In the genomic region with DNA sequence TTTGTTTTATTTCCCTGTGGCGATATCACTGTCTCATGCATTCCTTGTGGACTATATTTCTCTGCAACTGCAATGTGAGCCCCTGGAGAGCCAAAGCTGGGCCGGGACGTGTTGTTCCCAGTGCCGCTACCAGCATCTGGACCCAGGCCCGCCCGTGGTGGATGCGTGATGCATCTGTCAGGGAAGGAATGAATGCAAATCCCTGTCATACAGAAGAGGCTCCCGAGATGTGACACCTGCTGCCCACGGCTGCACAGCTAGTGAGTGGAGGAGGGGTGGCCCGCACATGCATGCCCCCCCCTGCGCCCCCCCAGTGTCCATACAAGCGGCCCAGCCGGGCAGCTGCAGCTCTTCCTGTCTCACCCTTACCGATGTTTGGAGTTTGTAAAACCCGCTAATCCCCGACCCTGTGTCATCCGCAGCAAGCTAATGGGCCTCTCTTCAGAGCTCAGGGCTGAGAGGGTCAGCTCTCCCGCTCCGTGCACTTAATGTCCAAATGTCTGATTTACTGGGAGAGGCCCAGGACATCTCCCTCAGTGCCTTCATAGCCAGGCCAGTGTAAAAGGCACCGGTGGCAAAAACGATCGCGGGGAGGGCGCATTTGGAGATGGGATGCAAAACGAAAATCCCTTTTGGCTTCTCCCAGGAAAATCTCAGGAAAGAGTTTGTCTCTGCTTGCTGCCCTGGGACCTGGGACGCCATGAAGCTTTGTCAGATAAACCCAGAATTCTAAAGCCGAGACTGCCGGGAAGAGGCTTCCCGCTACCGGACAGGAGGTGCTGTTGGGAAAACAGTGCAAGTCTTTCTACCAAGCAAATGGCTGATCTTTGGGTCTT, we compare ENCODE assay signal across 15 cellular contexts.
DNase-seq lines count a peak whose midpoint lies in the region; ATAC-seq, FAIRE-seq and TF ChIP-seq lines count a peak whose summit lies in the region.
"Had no signal": no experiment of that assay in that cellular context is flagged by ENCODE, and none has a peak within 500 bp of the region (broad histone marks: within the 10 kb centered on the region; RNA-seq: fewer than 3 reads in every experiment).

No MANE protein-coding gene starts in this region.

- H4K20me1 ChIP-seq in astrocyte (ENCODE audit: insufficient read depth, low read length) (no peaks in the 10 kb centered on the region), neural progenitor cell (ENCODE audit: low read depth) (no peaks in the 10 kb centered on the region)
- H4K20me1 ChIP-seq: BLaER1 had no signal

- H3K9ac ChIP-seq in astrocyte (ENCODE audit: low read length) = no peak overlapping the region
- no peak overlapping the region for H3K9ac ChIP-seq in neural progenitor cell
- H3K9ac ChIP-seq: BLaER1, SK-N-SH had no signal

- ATAC-seq in heart left ventricle (peak in 2 of 4 donors; percentile 11 to 25), upper lobe of right lung (peak; percentile 42), GM19463 (IDR thresholded peaks at IDR 0.05; ENCODE audit: unreplicated experiment) (no peak), omental fat pad (ENCODE audit: low FRiP score) (no peak)
- ATAC-seq: left lobe of liver had no signal

- H3K79me2 ChIP-seq in astrocyte (ENCODE audit: insufficient read depth, low read length) (no peaks in the 10 kb centered on the region), neural progenitor cell (ENCODE audit: low read depth) (no peaks in the 10 kb centered on the region)

- H2AFZ ChIP-seq in astrocyte (ENCODE audit: low read depth, low read length) (no peak overlapping the region), neural progenitor cell (replicated peaks) (peak overlapping the region; percentile 79)

- H3K4me2 ChIP-seq in astrocyte (ENCODE audit: low read length) (peak overlapping the region; percentile 22), neural progenitor cell (peak overlapping the region; percentile 59)
- H3K4me2 ChIP-seq: BLaER1, SK-N-SH had no signal

- no peak overlapping the region for H3K4me3 ChIP-seq in astrocyte (ENCODE audit: insufficient read depth, low read depth, low read length)
- no peak overlapping the region for H3K4me3 ChIP-seq in heart left ventricle
- H3K4me3 ChIP-seq in neural progenitor cell = no peak overlapping the region
- H3K4me3 ChIP-seq in upper lobe of right lung = no peak overlapping the region
- H3K4me3 ChIP-seq: BLaER1, dorsolateral prefrontal cortex had no signal

- DNase-seq in astrocyte (ENCODE audit: low read depth) = no peak
- DNase-seq in heart left ventricle = peak in 3 of 5 donors; percentile 46 to 71 (median 71)
- DNase-seq in neural progenitor cell (ENCODE audit: low spot score) = peak; percentile 54
- peak; percentile 69 for DNase-seq in upper lobe of right lung
- no peak for DNase-seq in cerebellum (ENCODE audit: low spot score)
- DNase-seq in omental fat pad (ENCODE audit: low spot score) = no peak
- DNase-seq: activated naive CD4-positive, alpha-beta T cell treated with anti-CD3 and anti-CD28 coated beads, Interleukin-2, amount 10 ng/mL, durations not matched to agents 7 days and 5 days; activated T-cell treated with anti-CD3 and anti-CD28 coated beads for 4 hours; brain microvascular endothelial cell; dorsolateral prefrontal cortex; NCI-H2029; SK-N-SH had no signal

- no peak for TF ChIP-seq CTCF in astrocyte (IDR thresholded peaks at IDR 0.05; ENCODE audit: insufficient read depth, low read depth, low read length)
- no peak for TF ChIP-seq CTCF in heart left ventricle (IDR thresholded peaks at IDR 0.05)
- no peak for TF ChIP-seq CTCF in neural progenitor cell (IDR thresholded peaks at IDR 0.05)
- TF ChIP-seq CTCF in upper lobe of right lung (IDR thresholded peaks at IDR 0.05) = no peak
- no peak for TF ChIP-seq CTCF in omental fat pad (IDR thresholded peaks at IDR 0.05)

- no peak overlapping the region for H3K27ac Mint-ChIP-seq in astrocyte (ENCODE audit: unreplicated experiment)
- peak overlapping the region; percentile 50 for H3K27ac Mint-ChIP-seq in neural progenitor cell
- H3K27ac Mint-ChIP-seq: activated naive CD4-positive, alpha-beta T cell treated with anti-CD3 and anti-CD28 coated beads, Interleukin-2, amount 10 ng/mL, durations not matched to agents 7 days and 5 days had no signal

- peaks cover 33% of the 10 kb centered on the region for H3K4me1 ChIP-seq in astrocyte (ENCODE audit: insufficient read depth, low read length)
- H3K4me1 ChIP-seq in heart left ventricle = peaks cover 0 to 48% (median 12%) of the 10 kb centered on the region in 12 donors
- H3K4me1 ChIP-seq in neural progenitor cell = peaks cover 31% of the 10 kb centered on the region
- H3K4me1 ChIP-seq in upper lobe of right lung = peaks cover 4% of the 10 kb centered on the region

- H3K27me3 ChIP-seq in astrocyte (ENCODE audit: insufficient read depth, low read length) (no peaks in the 10 kb centered on the region), heart left ventricle (peaks cover 0 to 45% (median 5%) of the 10 kb centered on the region in 9 donors), neural progenitor cell (peaks cover 6% of the 10 kb centered on the region), upper lobe of right lung (peaks cover 20% of the 10 kb centered on the region)
- H3K27me3 ChIP-seq: BLaER1, brain microvascular endothelial cell had no signal

- H3K36me3 ChIP-seq in astrocyte (ENCODE audit: insufficient read depth, low read length) (no peaks in the 10 kb centered on the region), heart left ventricle (no peaks in the 10 kb centered on the region), neural progenitor cell (no peaks in the 10 kb centered on the region), upper lobe of right lung (no peaks in the 10 kb centered on the region)
- H3K36me3 ChIP-seq: BLaER1, brain microvascular endothelial cell had no signal

- H3K9me3 Mint-ChIP-seq in astrocyte (ENCODE audit: unreplicated experiment) = peaks cover 7% of the 10 kb centered on the region
- peaks cover 3% of the 10 kb centered on the region for H3K9me3 Mint-ChIP-seq in neural progenitor cell
- H3K9me3 Mint-ChIP-seq: activated naive CD4-positive, alpha-beta T cell treated with anti-CD3 and anti-CD28 coated beads, Interleukin-2, amount 10 ng/mL, durations not matched to agents 7 days and 5 days had no signal

- H3F3A ChIP-seq in neural progenitor cell (ENCODE audit: low read depth) = peaks cover 16% of the 10 kb centered on the region

- no peak for FAIRE-seq in astrocyte (lab: Jason Lieb, UNC)

- H3K4me3 Mint-ChIP-seq in astrocyte (ENCODE audit: unreplicated experiment) = no peak overlapping the region
- no peak overlapping the region for H3K4me3 Mint-ChIP-seq in neural progenitor cell
- H3K4me3 Mint-ChIP-seq: activated naive CD4-positive, alpha-beta T cell treated with anti-CD3 and anti-CD28 coated beads, Interleukin-2, amount 10 ng/mL, durations not matched to agents 7 days and 5 days had no signal

- 48 to 54% (median 52%) methylated on average over 29 to 30 of the region's 30 CpGs for WGBS in heart left ventricle, 4 donors

- no peaks in the 10 kb centered on the region for H3K9me3 ChIP-seq in astrocyte (ENCODE audit: insufficient read depth, low read depth, low read length)
- H3K9me3 ChIP-seq in heart left ventricle = peaks cover 0 to 5% (median 0%) of the 10 kb centered on the region in 12 donors
- H3K9me3 ChIP-seq in neural progenitor cell (ENCODE audit: low read depth) = no peaks in the 10 kb centered on the region
- H3K9me3 ChIP-seq in upper lobe of right lung = no peaks in the 10 kb centered on the region
- H3K9me3 ChIP-seq: BLaER1, SK-N-SH had no signal

- intact Hi-C loops in heart left ventricle (cut with DNase I) = loop anchor here in 7 of 10 donors (2.0 to 10.0 kb wide), 6 partner anchors 62 to 95 kb away; a partner anchor contains a TSS
- intact Hi-C loops in upper lobe of right lung (cut with DNase I) = no loop called here

- H3K27me3 Mint-ChIP-seq in astrocyte (ENCODE audit: low read depth, unreplicated experiment) = no peaks in the 10 kb centered on the region
- H3K27me3 Mint-ChIP-seq in neural progenitor cell (ENCODE audit: insufficient read depth, low read depth) = peaks cover 20% of the 10 kb centered on the region

- no peak overlapping the region for H3K27ac ChIP-seq in astrocyte (ENCODE audit: low read depth, low read length)
- H3K27ac ChIP-seq in heart left ventricle = peak overlapping the region; percentile 36 to 76 (median 56)
- no peak overlapping the region for H3K27ac ChIP-seq in neural progenitor cell
- peak overlapping the region; percentile 8 for H3K27ac ChIP-seq in upper lobe of right lung
- H3K27ac ChIP-seq: BLaER1, brain microvascular endothelial cell had no signal

- TF ChIP-seq POLR2A in heart left ventricle (IDR thresholded peaks at IDR 0.05) = no peak

- H3K36me3 Mint-ChIP-seq in astrocyte (ENCODE audit: low read depth, unreplicated experiment) (peaks cover 3% of the 10 kb centered on the region), neural progenitor cell (no peaks in the 10 kb centered on the region)
- H3K36me3 Mint-ChIP-seq: activated naive CD4-positive, alpha-beta T cell treated with anti-CD3 and anti-CD28 coated beads, Interleukin-2, amount 10 ng/mL, durations not matched to agents 7 days and 5 days had no signal

- H3K4me1 Mint-ChIP-seq in astrocyte (ENCODE audit: low read depth, unreplicated experiment) (peaks cover 14% of the 10 kb centered on the region), neural progenitor cell (peaks cover 38% of the 10 kb centered on the region)

Comparison
In these comparisons a context has a peak if more than half of its experiments do, and no peak if none do; other contexts are left out.
1. DNase-seq: peak in heart left ventricle (3 of 5), neural progenitor cell (single experiment) and upper lobe of right lung (single experiment); none in astrocyte (single experiment), cerebellum (single experiment) and omental fat pad (single experiment).
2. H3K27ac ChIP-seq: peak in heart left ventricle (12 of 12) and upper lobe of right lung (single experiment); none in astrocyte (single experiment) and neural progenitor cell (single experiment).